Comparison of ENCODE assay signal across 1 cellular context in genomic region chr3:28348637-28349396, GRCh38.
TF ChIP-seq lines count a peak whose summit lies in the region.

Gene AZI2 (minus strand): TSS chr3:28348824. CDS start chr3:28340617, 8,207 bp downstream.
Gene ZCWPW2 (plus strand): TSS chr3:28348721. CDS start chr3:28413069, 64,348 bp downstream.

TF ChIP-seq in HepG2, 621 proteins besides CTCF, POLR2A, EP300 and RAD21 (continued from another document and continues in another):
- TF ChIP-seq ZNF281 (CRISPR knock-in tag; IDR thresholded peaks at IDR 0.05; ENCODE audit: borderline replicate concordance) (peak; percentile 93), SP4 (CRISPR knock-in tag; IDR thresholded peaks at IDR 0.05) (peak; percentile 84), PHF5A (CRISPR knock-in tag; IDR thresholded peaks at IDR 0.05; ENCODE audit: low read depth, unreplicated experiment) (peak; percentile 56), SALL2 (CRISPR knock-in tag; IDR thresholded peaks at IDR 0.05) (peak; percentile 89), ARNT2 (CRISPR knock-in tag; IDR thresholded peaks at IDR 0.05; ENCODE audit: low read depth) (peak; percentile 75; the same call in 1 of the 2 replicates), IRF9 (CRISPR knock-in tag; IDR thresholded peaks at IDR 0.05; ENCODE audit: borderline replicate concordance) (peak; percentile 90), MBNL3 (CRISPR knock-in tag; conservative IDR thresholded peaks at IDR 0.05) (no peak), ZMYM4 (CRISPR knock-in tag; IDR thresholded peaks at IDR 0.05) (peak; percentile 85; the same call in 1 of the 2 replicates), HOXA9 (CRISPR knock-in tag; IDR thresholded peaks at IDR 0.05; ENCODE audit: borderline replicate concordance) (no peak; the same call in 1 of the 2 replicates), ZEB1 (IDR thresholded peaks at IDR 0.05; ENCODE audit: insufficient replicate concordance, low read depth) (no peak), ZNF773 (CRISPR knock-in tag; IDR thresholded peaks at IDR 0.05; ENCODE audit: borderline replicate concordance) (peak; percentile 33; the same call in 1 of the 2 replicates), CBX5 (CRISPR knock-in tag; IDR thresholded peaks at IDR 0.05; ENCODE audit: borderline replicate concordance) (no peak; the same call in 1 of the 2 replicates), SPEN (CRISPR knock-in tag; IDR thresholded peaks at IDR 0.05; ENCODE audit: low read depth) (peak; percentile 87), U2AF1 (optimal IDR thresholded peaks at IDR 0.05; ENCODE audit: low read depth, low read length) (peak; percentile 26), SUZ12 (IDR thresholded peaks at IDR 0.05; ENCODE audit: low read depth, low read length) (peak; percentile 68), ZNF232 (CRISPR knock-in tag; IDR thresholded peaks at IDR 0.05; ENCODE audit: borderline replicate concordance) (peak; percentile 96), TEAD2 (CRISPR knock-in tag; IDR thresholded peaks at IDR 0.05) (no peak), ZHX2 (IDR thresholded peaks at IDR 0.05; ENCODE audit: low read depth) (no peak), ZHX2 (CRISPR knock-in tag; IDR thresholded peaks at IDR 0.05; ENCODE audit: borderline replicate concordance) (peak; percentile 84; the same call in 1 of the 2 replicates), ZNF12 (CRISPR knock-in tag; IDR thresholded peaks at IDR 0.05) (no peak; the same call in none of the 2 replicates), NR2C2 (CRISPR knock-in tag; IDR thresholded peaks at IDR 0.05; ENCODE audit: borderline replicate concordance) (peak; percentile 95), PHF8 (CRISPR knock-in tag; IDR thresholded peaks at IDR 0.05) (peak; percentile 98), NFIB (CRISPR knock-in tag; IDR thresholded peaks at IDR 0.05; ENCODE audit: borderline replicate concordance) (no peak), ZNF160 (CRISPR knock-in tag; IDR thresholded peaks at IDR 0.05) (peak; percentile 36; the same call in 1 of the 2 replicates), ETS1 (CRISPR knock-in tag; IDR thresholded peaks at IDR 0.05) (0 out of 2 replicates have a peak, but pooled peaks have one; percentile 76), GMEB1 (CRISPR knock-in tag; IDR thresholded peaks at IDR 0.05; ENCODE audit: borderline replicate concordance) (peak; percentile 91), IRF2 (CRISPR knock-in tag; IDR thresholded peaks at IDR 0.05) (peak; percentile 84), HOMEZ (CRISPR knock-in tag; IDR thresholded peaks at IDR 0.05; ENCODE audit: low read depth) (no peak), MAFF (IDR thresholded peaks at IDR 0.05; ENCODE audit: low read depth, low read length) (no peak), ZNF589 (CRISPR knock-in tag; conservative IDR thresholded peaks at IDR 0.05) (no peak), CAMTA2 (CRISPR knock-in tag; IDR thresholded peaks at IDR 0.05; ENCODE audit: borderline replicate concordance) (no peak; the same call in 1 of the 2 replicates), SOX13 (IDR thresholded peaks at IDR 0.05) (no peak), SOX13 (CRISPR knock-in tag; conservative IDR thresholded peaks at IDR 0.05 in 1 of 2, IDR thresholded peaks at IDR 0.05 in 1 of 2) (peak in 1 of 2 experiments; percentile 17; a peak in 1 of 4 replicates), ZNF510 (CRISPR knock-in tag; IDR thresholded peaks at IDR 0.05; ENCODE audit: low read depth) (peak; percentile 78; the same call in 1 of the 2 replicates), CSRNP1 (CRISPR knock-in tag; IDR thresholded peaks at IDR 0.05) (peak; percentile 41; the same call in 1 of the 2 replicates), ZBTB44 (CRISPR knock-in tag; IDR thresholded peaks at IDR 0.05) (no peak), MAF1 (CRISPR knock-in tag; IDR thresholded peaks at IDR 0.05; ENCODE audit: borderline replicate concordance) (peak; percentile 88; the same call in 1 of the 2 replicates), HNRNPLL (IDR thresholded peaks at IDR 0.05; ENCODE audit: low read depth, low read length, poor library complexity, severe bottlenecking) (peak; percentile 77), ZNF205 (CRISPR knock-in tag; IDR thresholded peaks at IDR 0.05) (peak; percentile 56)
